ENCODE assay signal across 27 cellular contexts in the genomic region with DNA sequence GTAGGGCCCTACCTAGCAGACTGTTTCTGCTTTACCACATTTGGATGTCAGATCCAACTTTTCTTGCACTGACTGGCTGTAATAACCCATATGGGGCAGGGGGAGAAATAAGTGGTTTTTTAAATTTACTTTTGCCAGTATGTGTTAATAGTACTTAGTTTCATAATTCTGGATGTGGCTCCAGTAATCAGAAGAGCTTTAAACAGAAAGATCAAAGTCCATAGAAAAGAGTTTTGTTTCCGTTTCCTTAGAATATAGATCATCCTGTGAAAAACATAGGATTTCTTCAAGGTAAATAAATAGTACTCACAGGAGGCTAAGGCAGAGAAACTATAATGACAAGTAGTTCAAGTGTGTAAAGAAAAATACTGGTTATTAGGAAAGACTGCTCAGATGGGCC.
"Had no signal": no experiment of that assay in that cellular context is flagged by ENCODE, and none has a peak within 500 bp of the region (broad histone marks: within the 10 kb centered on the region; RNA-seq: fewer than 3 reads in every experiment).

No MANE protein-coding gene starts in this region.

- DNase-seq: activated B cell treated with CpG ODN at 0.5 μM for 24 hours; activated CD4-positive, alpha-beta T cell treated with anti-CD3 and anti-CD28 coated beads for 48 hours; activated CD4-positive, alpha-beta T cell treated with anti-CD3 and anti-CD28 coated beads, Interleukin-2, amount 50 U/mL, for 1 hour; activated CD4-positive, alpha-beta T cell treated with anti-CD3 and anti-CD28 coated beads, Interleukin-2, amount 50 U/mL, for 48 hours; activated CD8-positive, alpha-beta memory T cell treated with anti-CD3 and anti-CD28 coated beads for 24 hours; activated CD8-positive, alpha-beta T cell treated with anti-CD3 and anti-CD28 coated beads for 36 hours; activated effector memory CD4-positive, alpha-beta T cell treated with Interleukin-2 at 50 U/mL for 16 hours; activated naive CD4-positive, alpha-beta T cell treated with anti-CD3 and anti-CD28 coated beads for 36 hours; activated naive CD8-positive, alpha-beta T cell treated with anti-CD3 and anti-CD28 coated beads for 36 hours; activated naive CD8-positive, alpha-beta T cell treated with anti-CD3 and anti-CD28 coated beads, Interleukin-2, amount 50 U/mL, for 24 hours; activated T-cell treated with anti-CD3 and anti-CD28 coated beads, Interleukin-2, amount 50 U/mL, for 4 hours; adrenal gland; amygdala; aorta; body of pancreas; caudate nucleus; cortex of kidney; dermis blood vessel endothelial cell; effector CD4-positive, alpha-beta T cell; foreskin fibroblast; head of caudate nucleus; T-helper 2 cell; WERI-Rb-1 had no signal

- H3K36me3 Mint-ChIP-seq: activated naive CD8-positive, alpha-beta T cell treated with anti-CD3 and anti-CD28 coated beads for 36 hours had no signal

- H3K4me3 Mint-ChIP-seq: activated B cell treated with CpG ODN at 0.5 μM for 24 hours; activated CD8-positive, alpha-beta T cell treated with anti-CD3 and anti-CD28 coated beads for 36 hours; activated naive CD4-positive, alpha-beta T cell treated with anti-CD3 and anti-CD28 coated beads for 36 hours; activated naive CD4-positive, alpha-beta T cell treated with anti-CD3 and anti-CD28 coated beads, Interleukin-2, amount 50 U/mL, for 24 hours; activated naive CD8-positive, alpha-beta T cell treated with anti-CD3 and anti-CD28 coated beads for 36 hours; activated naive CD8-positive, alpha-beta T cell treated with anti-CD3 and anti-CD28 coated beads, Interleukin-2, amount 50 U/mL, for 24 hours; activated T-cell treated with anti-CD3 and anti-CD28 coated beads, Interleukin-2, amount 50 U/mL, for 4 hours; activated T-helper 17 cell treated with anti-CD3 and anti-CD28 coated beads, Interleukin-2, amount 50 U/mL, for 72 hours had no signal

- H3K9me3 Mint-ChIP-seq: activated B cell treated with CpG ODN at 0.5 μM for 24 hours; activated CD8-positive, alpha-beta T cell treated with anti-CD3 and anti-CD28 coated beads for 36 hours; activated naive CD4-positive, alpha-beta T cell treated with anti-CD3 and anti-CD28 coated beads for 36 hours; activated naive CD4-positive, alpha-beta T cell treated with anti-CD3 and anti-CD28 coated beads, Interleukin-2, amount 50 U/mL, for 24 hours; activated naive CD8-positive, alpha-beta T cell treated with anti-CD3 and anti-CD28 coated beads for 36 hours; activated naive CD8-positive, alpha-beta T cell treated with anti-CD3 and anti-CD28 coated beads, Interleukin-2, amount 50 U/mL, for 24 hours; activated T-cell treated with anti-CD3 and anti-CD28 coated beads, Interleukin-2, amount 50 U/mL, for 4 hours; activated T-helper 17 cell treated with anti-CD3 and anti-CD28 coated beads, Interleukin-2, amount 50 U/mL, for 72 hours had no signal

- ATAC-seq: activated CD4-positive, CD25-positive, alpha-beta regulatory T cell treated with anti-CD3 and anti-CD28 coated beads, Interleukin-2, amount 50 U/mL, for 24 hours; activated CD8-positive, alpha-beta T cell treated with anti-CD3 and anti-CD28 coated beads for 36 hours; activated naive CD8-positive, alpha-beta T cell treated with anti-CD3 and anti-CD28 coated beads, Interleukin-2, amount 50 U/mL, for 24 hours; activated T-cell treated with anti-CD3 and anti-CD28 coated beads, Interleukin-2, amount 50 U/mL, for 4 hours; activated T-helper 17 cell treated with anti-CD3 and anti-CD28 coated beads, Interleukin-2, amount 50 U/mL, for 72 hours; body of pancreas; esophagus mucosa had no signal

- H3K27ac ChIP-seq: adrenal gland, body of pancreas, WERI-Rb-1 had no signal

- H3K27me3 Mint-ChIP-seq: activated B cell treated with CpG ODN at 0.5 μM for 24 hours; activated CD8-positive, alpha-beta T cell treated with anti-CD3 and anti-CD28 coated beads for 36 hours; activated naive CD4-positive, alpha-beta T cell treated with anti-CD3 and anti-CD28 coated beads, Interleukin-2, amount 50 U/mL, for 24 hours; activated naive CD8-positive, alpha-beta T cell treated with anti-CD3 and anti-CD28 coated beads for 36 hours; activated naive CD8-positive, alpha-beta T cell treated with anti-CD3 and anti-CD28 coated beads, Interleukin-2, amount 50 U/mL, for 24 hours; activated T-helper 17 cell treated with anti-CD3 and anti-CD28 coated beads, Interleukin-2, amount 50 U/mL, for 72 hours had no signal

- H3K27ac Mint-ChIP-seq: activated B cell treated with CpG ODN at 0.5 μM for 24 hours; activated CD8-positive, alpha-beta T cell treated with anti-CD3 and anti-CD28 coated beads for 36 hours; activated naive CD4-positive, alpha-beta T cell treated with anti-CD3 and anti-CD28 coated beads for 36 hours; activated naive CD4-positive, alpha-beta T cell treated with anti-CD3 and anti-CD28 coated beads, Interleukin-2, amount 50 U/mL, for 24 hours; activated naive CD8-positive, alpha-beta T cell treated with anti-CD3 and anti-CD28 coated beads for 36 hours; activated naive CD8-positive, alpha-beta T cell treated with anti-CD3 and anti-CD28 coated beads, Interleukin-2, amount 50 U/mL, for 24 hours; activated T-helper 17 cell treated with anti-CD3 and anti-CD28 coated beads, Interleukin-2, amount 50 U/mL, for 72 hours had no signal
